10 cellular contexts compared by ENCODE assay signal in genomic region chr13:70950664-70951063, GRCh38.
"Had no signal": no experiment of that assay in that cellular context is flagged by ENCODE, and none has a peak within 500 bp of the region (broad histone marks: within the 10 kb centered on the region; RNA-seq: fewer than 3 reads in every experiment).

No MANE protein-coding gene starts in this region.

- DNase-seq: GM23248, GOT3, H7, HFFc6, IMR-90, KG1 had no signal

- H3K9me3 ChIP-seq: HAP-1 had no signal

- H3K27ac ChIP-seq: GM23248, HL-60 had no signal

- H2AFZ ChIP-seq: GM23248 had no signal

- H3K36me3 ChIP-seq: HAP-1 had no signal

- H3K4me3 ChIP-seq: GM23248, HAP-1, K562 had no signal

- H3K9ac ChIP-seq: GM23248 had no signal

- ATAC-seq: HCT116, K562 had no signal

- H3K4me1 ChIP-seq: HAP-1 had no signal

- FAIRE-seq: K562 had no signal
